1 cellular context compared by ENCODE assay signal in the genomic region with DNA sequence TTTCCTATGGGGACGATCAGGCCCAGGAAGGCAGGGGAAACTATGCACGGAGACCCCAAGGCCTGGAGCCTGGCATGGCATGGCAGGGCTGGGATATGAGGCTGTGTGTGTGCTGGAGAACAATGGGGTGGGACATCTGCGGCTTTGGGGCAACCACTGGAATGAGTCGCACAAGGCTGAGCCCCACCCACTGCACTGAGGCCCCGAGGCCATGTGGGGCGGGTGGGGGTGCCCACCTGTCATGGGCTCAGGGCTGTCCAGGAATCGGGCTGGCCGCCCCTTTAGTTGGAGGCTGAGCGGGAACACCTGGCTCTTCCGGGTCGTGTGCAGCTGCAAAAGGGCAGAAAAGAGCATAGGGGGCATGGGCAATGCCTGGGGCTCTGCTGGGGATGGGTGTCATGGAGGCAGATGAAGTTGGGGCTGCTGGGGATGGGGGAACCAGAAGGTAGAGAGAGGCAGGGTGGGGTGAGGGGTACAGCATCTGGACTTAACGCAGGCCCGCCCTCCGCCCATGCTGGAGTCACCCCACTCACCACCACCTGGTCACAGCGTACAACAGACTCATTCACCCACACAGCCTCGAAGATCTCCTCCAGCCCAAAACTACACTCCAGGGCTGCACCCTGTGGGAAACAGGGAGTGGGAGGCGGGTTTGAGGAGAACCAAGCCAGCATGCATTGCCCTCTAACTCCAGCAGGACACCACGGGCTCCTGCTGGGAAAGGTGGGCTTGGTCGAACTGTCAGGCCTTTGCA.
TF ChIP-seq lines count a peak whose summit lies in the region.

No MANE protein-coding gene starts in this region.

TF ChIP-seq in IMR-90, 13 proteins besides CTCF, POLR2A, EP300 and RAD21:
- no peak for TF ChIP-seq MAFK (IDR thresholded peaks at IDR 0.05; ENCODE audit: low read depth, low read length)
- TF ChIP-seq RFX5 (IDR thresholded peaks at IDR 0.05; ENCODE audit: low read depth, low read length), result no peak
